Comparison of ENCODE assay signal across 8 cellular contexts in the genomic region with DNA sequence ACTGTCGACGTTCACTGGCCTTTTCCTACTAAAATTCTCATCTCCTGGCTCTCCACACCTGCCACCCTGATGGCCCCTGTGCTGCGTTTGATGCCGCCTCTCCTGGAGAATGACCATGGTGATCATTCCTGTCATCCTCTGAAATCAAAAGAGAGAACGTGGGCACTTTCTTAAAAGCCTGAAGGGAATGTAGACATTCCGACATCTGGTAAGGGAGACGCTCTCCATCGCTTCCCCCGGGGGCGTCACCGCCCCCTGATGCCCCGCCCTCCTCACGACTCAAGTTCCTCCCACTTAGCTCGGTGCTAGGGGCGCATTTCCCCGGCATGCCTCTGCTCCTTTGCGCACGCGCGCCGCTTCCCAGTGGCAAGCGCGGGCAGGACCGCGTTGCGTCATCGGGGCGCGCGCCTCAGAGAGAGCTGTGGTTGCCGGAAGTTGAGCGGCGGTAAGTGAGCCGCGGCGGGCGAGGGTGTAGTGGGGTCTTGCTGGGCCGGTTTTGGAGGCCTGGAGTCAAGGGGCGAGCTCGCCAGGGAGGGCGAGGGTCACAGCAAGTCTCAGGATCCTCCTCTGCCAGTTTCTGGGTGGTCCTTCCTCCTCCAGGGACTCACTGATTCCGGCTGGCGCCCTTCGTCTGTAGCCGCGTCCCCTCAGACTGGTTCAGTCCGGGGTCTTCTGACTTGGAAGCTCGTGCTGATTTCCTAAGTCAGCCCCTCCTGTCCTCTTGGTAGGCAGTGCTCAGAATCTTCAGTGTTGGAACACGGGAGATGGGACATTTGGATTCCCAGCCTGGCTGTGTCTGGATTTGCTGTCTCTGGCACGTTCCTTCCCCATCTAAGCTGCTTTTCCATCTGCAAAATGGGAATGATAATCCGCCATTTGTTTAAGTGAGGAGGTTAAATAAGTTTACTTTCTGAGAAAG. TPM values are rescaled to one million over a fixed set of nuclear protein-coding genes. Genes with fewer than 3 reads are reported as not detected.
A peak's percentile ranks its signal among the peaks of the same experiment; 100 is the strongest.
DNase-seq lines count a peak whose midpoint lies in the region; ATAC-seq and TF ChIP-seq lines count a peak whose summit lies in the region.

A gene with protein sequence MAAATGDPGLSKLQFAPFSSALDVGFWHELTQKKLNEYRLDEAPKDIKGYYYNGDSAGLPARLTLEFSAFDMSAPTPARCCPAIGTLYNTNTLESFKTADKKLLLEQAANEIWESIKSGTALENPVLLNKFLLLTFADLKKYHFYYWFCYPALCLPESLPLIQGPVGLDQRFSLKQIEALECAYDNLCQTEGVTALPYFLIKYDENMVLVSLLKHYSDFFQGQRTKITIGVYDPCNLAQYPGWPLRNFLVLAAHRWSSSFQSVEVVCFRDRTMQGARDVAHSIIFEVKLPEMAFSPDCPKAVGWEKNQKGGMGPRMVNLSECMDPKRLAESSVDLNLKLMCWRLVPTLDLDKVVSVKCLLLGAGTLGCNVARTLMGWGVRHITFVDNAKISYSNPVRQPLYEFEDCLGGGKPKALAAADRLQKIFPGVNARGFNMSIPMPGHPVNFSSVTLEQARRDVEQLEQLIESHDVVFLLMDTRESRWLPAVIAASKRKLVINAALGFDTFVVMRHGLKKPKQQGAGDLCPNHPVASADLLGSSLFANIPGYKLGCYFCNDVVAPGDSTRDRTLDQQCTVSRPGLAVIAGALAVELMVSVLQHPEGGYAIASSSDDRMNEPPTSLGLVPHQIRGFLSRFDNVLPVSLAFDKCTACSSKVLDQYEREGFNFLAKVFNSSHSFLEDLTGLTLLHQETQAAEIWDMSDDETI (plus strand): TSS at position 412 of the 919 bp plus-strand sequence. CDS start 26,299 bp downstream, outside the sequence.

- no peak for TF ChIP-seq CTCF in GM13977 (IDR thresholded peaks at IDR 0.05; ENCODE audit: extremely low read depth, insufficient read depth, missing control alignments)
- no peak for TF ChIP-seq CTCF in progenitor cell of endocrine pancreas (IDR thresholded peaks at IDR 0.05; ENCODE audit: unreplicated experiment)

- intact Hi-C loops in left cardiac atrium (cut with DNase I), result no loop called here

- peaks cover 6% of the 10 kb centered on the region for H3K27me3 Mint-ChIP-seq in T-helper 1 cell treated with Interleukin-12 subunit alpha and Interleukin-12 subunit beta and Interleukin-4 antibody, amounts not matched to agents 30 μg/mL and 1 μg/mL, for 36 hours (ENCODE audit: low read depth)
- peaks cover 2% of the 10 kb centered on the region for H3K27me3 Mint-ChIP-seq in progenitor cell of endocrine pancreas

- ATAC-seq in HG02884 (IDR thresholded peaks at IDR 0.05; ENCODE audit: unreplicated experiment), result peak; percentile 98
- ATAC-seq in left cardiac atrium, result peak; percentile 98 to 100

- peaks cover 6% of the 10 kb centered on the region for H3K9me3 Mint-ChIP-seq in T-helper 1 cell treated with Interleukin-12 subunit alpha and Interleukin-12 subunit beta and Interleukin-4 antibody, amounts not matched to agents 30 μg/mL and 1 μg/mL, for 36 hours
- H3K9me3 Mint-ChIP-seq in progenitor cell of endocrine pancreas (ENCODE audit: low read depth), result no peaks in the 10 kb centered on the region

- in situ Hi-C loops in GM13977 (cut with MboI; ENCODE audit: low pct_unique_long_range_greater_than_20kb, low sequenced_read_pairs, unreplicated experiment), result no loop called here

- H3K4me3 Mint-ChIP-seq in T-helper 1 cell treated with Interleukin-12 subunit alpha and Interleukin-12 subunit beta and Interleukin-4 antibody, amounts not matched to agents 30 μg/mL and 1 μg/mL, for 36 hours, result peak within 1 kb of the TSS; percentile 93
- peak within 1 kb of the TSS; percentile 94 for H3K4me3 Mint-ChIP-seq in progenitor cell of endocrine pancreas (ENCODE audit: low read depth)

- DNase-seq in GM13977 (ENCODE audit: low spot score) (peak; percentile 95), NCI-H1694 (lab: John Stamatoyannopoulos, UW) (peak; percentile 58), amniotic stem cell (lab: John Stamatoyannopoulos, UW) (peak; percentile 95), left cardiac atrium (peak; percentile 99), progenitor cell of endocrine pancreas (ENCODE audit: low spot score, unreplicated experiment) (peak; percentile 96), ureter (ENCODE audit: low spot score) (peak; percentile 96)

- H3K36me3 Mint-ChIP-seq in T-helper 1 cell treated with Interleukin-12 subunit alpha and Interleukin-12 subunit beta and Interleukin-4 antibody, amounts not matched to agents 30 μg/mL and 1 μg/mL, for 36 hours (ENCODE audit: low read depth), result peaks cover 27% of the 10 kb centered on the region
- peaks cover under 1% of the 10 kb centered on the region for H3K36me3 Mint-ChIP-seq in progenitor cell of endocrine pancreas (ENCODE audit: insufficient read depth)

- H3K4me1 Mint-ChIP-seq in T-helper 1 cell treated with Interleukin-12 subunit alpha and Interleukin-12 subunit beta and Interleukin-4 antibody, amounts not matched to agents 30 μg/mL and 1 μg/mL, for 36 hours (ENCODE audit: low read depth), result peaks cover 43% of the 10 kb centered on the region
- H3K4me1 Mint-ChIP-seq in progenitor cell of endocrine pancreas (ENCODE audit: low read depth), result peaks cover 15% of the 10 kb centered on the region

- H3K27ac Mint-ChIP-seq in T-helper 1 cell treated with Interleukin-12 subunit alpha and Interleukin-12 subunit beta and Interleukin-4 antibody, amounts not matched to agents 30 μg/mL and 1 μg/mL, for 36 hours, result peak within 1 kb of the TSS; percentile 94
- peak within 1 kb of the TSS; percentile 99 for H3K27ac Mint-ChIP-seq in progenitor cell of endocrine pancreas

RNA-seq across cellular contexts. Expression of the gene that starts here (rescaled TPM):
- total RNA-seq in left cardiac atrium (10 to 100 TPM; 21.7 to 22.8 TPM), progenitor cell of endocrine pancreas (29.1 and 31.3 TPM in 2 replicates), ureter (62.9 TPM)

Comparison
In these comparisons a context has a peak if more than half of its experiments do, and no peak if none do; other contexts are left out.
1. Peak in every context shown above with its lines: DNase-seq and ATAC-seq.